Comparison of ENCODE assay signal across 9 cellular contexts in the genomic region with DNA sequence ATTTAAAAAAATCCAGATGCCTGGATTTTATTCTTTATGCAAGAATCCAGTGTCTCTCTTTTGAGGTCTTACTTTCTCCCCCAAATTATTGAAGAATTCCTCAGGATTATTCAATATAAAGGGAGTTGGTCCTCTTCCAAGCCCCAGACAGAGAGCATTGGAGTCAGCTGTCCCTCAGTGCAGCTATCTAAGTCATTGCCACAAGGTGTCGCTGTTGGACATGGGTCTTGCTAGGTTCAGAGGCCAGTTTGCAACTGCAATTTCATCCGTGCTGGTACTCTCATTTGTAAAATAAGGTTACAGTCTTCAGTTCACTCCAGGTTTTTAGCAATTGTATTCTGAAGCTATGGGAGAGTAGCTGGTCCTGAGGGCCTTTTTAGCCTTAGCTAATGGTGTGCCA. TPM values are rescaled to one million over a fixed set of nuclear protein-coding genes. Genes with fewer than 3 reads are reported as not detected.
DNase-seq lines count a peak whose midpoint lies in the region; ATAC-seq lines count a peak whose summit lies in the region.
"Had no signal": no experiment of that assay in that cellular context is flagged by ENCODE, and none has a peak within 500 bp of the region (broad histone marks: within the 10 kb centered on the region; RNA-seq: fewer than 3 reads in every experiment).

No MANE protein-coding gene starts in this region.

- ATAC-seq in right cardiac atrium: peak; percentile 45 to 54

- H3K4me1 Mint-ChIP-seq in activated CD4-positive, alpha-beta T cell treated with anti-CD3 and anti-CD28 coated beads, Interleukin-2, amount 10 ng/mL, durations not matched to agents 7 days and 5 days: no peaks in the 10 kb centered on the region

- no peaks in the 10 kb centered on the region for H3K9me3 ChIP-seq in GM23248 (ENCODE audit: low read depth)
- no peaks in the 10 kb centered on the region for H3K9me3 ChIP-seq in right cardiac atrium (ENCODE audit: control insufficient read depth, low read length)

- intact Hi-C loops in right cardiac atrium (cut with DNase I): loop anchor here in 3 of 4 donors (2.0 to 10.0 kb wide), 5 partner anchors 237 to 561 kb away; no protein-coding TSS in a partner anchor

- peaks cover 17% of the 10 kb centered on the region for H3K4me1 ChIP-seq in GM23248 (ENCODE audit: insufficient read depth)
- no peaks in the 10 kb centered on the region for H3K4me1 ChIP-seq in right cardiac atrium (ENCODE audit: control insufficient read depth, insufficient read depth, low read length)

- POLR2A ChIA-PET in activated CD4-positive, alpha-beta T cell treated with anti-CD3 and anti-CD28 coated beads, Interleukin-2, amount 10 ng/mL, durations not matched to agents 7 days and 5 days (lab: Charles Lee): no interaction called here

- H3K27ac ChIP-seq in GM23248 (no peak overlapping the region), right cardiac atrium (ENCODE audit: low read length) (no peak overlapping the region)

- no peak overlapping the region for H3K4me3 ChIP-seq in GM23248
- H3K4me3 ChIP-seq in right cardiac atrium (ENCODE audit: low read length): no peak overlapping the region

- CTCF ChIA-PET in activated CD4-positive, alpha-beta T cell treated with anti-CD3 and anti-CD28 coated beads, Interleukin-2, amount 10 ng/mL, durations not matched to agents 7 days and 5 days (lab: Charles Lee): interaction anchor here (1.0 kb wide), 2 partner anchors 8 to 13 kb away, joined by 3 to 4 read pairs; no protein-coding TSS in a partner anchor

- no peak overlapping the region for H3K9ac ChIP-seq in GM23248

- DNase-seq in NCI-H2227 (lab: John Stamatoyannopoulos, UW; ENCODE audit: unreplicated experiment) (peak; percentile 0), NCI-H2227 treated with DMSO at 0.1 percent for 48 hours (lab: John Stamatoyannopoulos, UW) (no peak), GM23248 (peak; percentile 60), NCI-H1694 treated with DMSO at 0.1 percent for 48 hours (lab: John Stamatoyannopoulos, UW) (peak; percentile 7), right cardiac atrium (peak in 2 of 3 donors; percentile 22 to 69), HPDE6-E6E7 (ENCODE audit: extremely low spot score) (no peak)
- peak; percentile 68 for DNase-seq in activated CD4-positive, alpha-beta T cell treated with anti-CD3 and anti-CD28 coated beads, Interleukin-2, amount 10 ng/mL, durations not matched to agents 7 days and 5 days
- peak; percentile 14 for DNase-seq in stimulated activated CD4-positive, alpha-beta T cell treated with anti-CD3 and anti-CD28 coated beads, Interleukin-4, amount 100 ng/mL, for 24 hours

- H3K79me2 ChIP-seq in GM23248 (ENCODE audit: insufficient read depth): no peaks in the 10 kb centered on the region

- no peak overlapping the region for H3K4me2 ChIP-seq in GM23248 (ENCODE audit: unreplicated experiment)

- no peak overlapping the region for H3K27ac Mint-ChIP-seq in activated CD4-positive, alpha-beta T cell treated with anti-CD3 and anti-CD28 coated beads, Interleukin-2, amount 10 ng/mL, durations not matched to agents 7 days and 5 days
- H3K27ac Mint-ChIP-seq: activated naive CD8-positive, alpha-beta T cell had no signal

- no peak overlapping the region for H3K4me3 Mint-ChIP-seq in activated CD4-positive, alpha-beta T cell treated with anti-CD3 and anti-CD28 coated beads, Interleukin-2, amount 10 ng/mL, durations not matched to agents 7 days and 5 days
- H3K4me3 Mint-ChIP-seq: activated naive CD8-positive, alpha-beta T cell had no signal

- peaks cover 7% of the 10 kb centered on the region for H3K9me3 Mint-ChIP-seq in activated CD4-positive, alpha-beta T cell treated with anti-CD3 and anti-CD28 coated beads, Interleukin-2, amount 10 ng/mL, durations not matched to agents 7 days and 5 days

- no peaks in the 10 kb centered on the region for H3K36me3 ChIP-seq in GM23248 (ENCODE audit: low read depth)

- WGBS in GM23248 (ENCODE audit: low coverage in 1 of 2, low lambda C conversion rate in 2 of 2, missing lambda C conversion rate in 2 of 2), 2 experiments: 13 to 16% methylated on average over 2 of the region's 2 CpGs
- WGBS in right cardiac atrium: 11% methylated on average over 2 of the region's 2 CpGs

- peaks cover 10% of the 10 kb centered on the region for H3K27me3 Mint-ChIP-seq in activated CD4-positive, alpha-beta T cell treated with anti-CD3 and anti-CD28 coated beads, Interleukin-2, amount 10 ng/mL, durations not matched to agents 7 days and 5 days

- peaks cover 10% of the 10 kb centered on the region; the same call in 1 of the 2 replicates for H3F3A ChIP-seq in GM23248 (ENCODE audit: insufficient read depth)

- in situ Hi-C loops in GM23248 (cut with MboI): loop anchor here (10.0 to 25.0 kb wide), 3 partner anchors 331 to 864 kb away; a partner anchor contains a TSS

- no peaks in the 10 kb centered on the region for H3K9me2 ChIP-seq in GM23248 (ENCODE audit: insufficient read depth)

- no peaks in the 10 kb centered on the region for H4K20me1 ChIP-seq in GM23248 (ENCODE audit: insufficient read depth)

- no peaks in the 10 kb centered on the region for H3K36me3 Mint-ChIP-seq in activated CD4-positive, alpha-beta T cell treated with anti-CD3 and anti-CD28 coated beads, Interleukin-2, amount 10 ng/mL, durations not matched to agents 7 days and 5 days (ENCODE audit: low read depth)
- H3K36me3 Mint-ChIP-seq: activated naive CD8-positive, alpha-beta T cell had no signal

- H2AFZ ChIP-seq in GM23248: no peak overlapping the region

- H3K27me3 ChIP-seq in GM23248 (replicated peaks; ENCODE audit: insufficient read depth) (no peaks in the 10 kb centered on the region), right cardiac atrium (ENCODE audit: control insufficient read depth, insufficient read depth) (no peaks in the 10 kb centered on the region)

RNA-seq across cellular contexts. Expression of a gene that starts 27.8 kb away (rescaled TPM):
- total RNA-seq in GM23248 (2014; rRNA removed; shearing (Covaris generic)): 397 and 410 TPM in 2 replicates
- 1,621 and 1,647 TPM in 2 replicates for polyA plus RNA-seq in GM23248 (2016; fragmentation: Nextera tagmentation; extraction: Ambion mirVana)
- total RNA-seq in activated CD4-positive, alpha-beta T cell treated with anti-CD3 and anti-CD28 coated beads, Interleukin-2, amount 10 ng/mL, durations not matched to agents 7 days and 5 days: not detected
- total RNA-seq in right cardiac atrium: 100 to 1,000 TPM in 1 of 4 donors, 10 to 100 TPM in 3; 35.8 to 602 (median 51.0) TPM
- 134 TPM for polyA plus RNA-seq in right cardiac atrium

Comparison
In these comparisons a context has a peak if more than half of its experiments do, and no peak if none do; other contexts are left out.
1. DNase-seq: peak in NCI-H2227 (single experiment), GM23248 (single experiment), NCI-H1694 treated with DMSO at 0.1 percent for 48 hours (single experiment), activated CD4-positive, alpha-beta T cell treated with anti-CD3 and anti-CD28 coated beads, Interleukin-2, amount 10 ng/mL, durations not matched to agents 7 days and 5 days (single experiment), right cardiac atrium (2 of 3) and stimulated activated CD4-positive, alpha-beta T cell treated with anti-CD3 and anti-CD28 coated beads, Interleukin-4, amount 100 ng/mL, for 24 hours (single experiment); none in NCI-H2227 treated with DMSO at 0.1 percent for 48 hours (single experiment) and HPDE6-E6E7 (single experiment).
2. RNA of a gene that starts 27.8 kb away (total RNA-seq): 397 to 410 TPM in GM23248 and 35.8 to 602 TPM in right cardiac atrium; not detected in activated CD4-positive, alpha-beta T cell treated with anti-CD3 and anti-CD28 coated beads, Interleukin-2, amount 10 ng/mL, durations not matched to agents 7 days and 5 days; every median in the first group is over 10 times any median in the second.